In the genomic region with DNA sequence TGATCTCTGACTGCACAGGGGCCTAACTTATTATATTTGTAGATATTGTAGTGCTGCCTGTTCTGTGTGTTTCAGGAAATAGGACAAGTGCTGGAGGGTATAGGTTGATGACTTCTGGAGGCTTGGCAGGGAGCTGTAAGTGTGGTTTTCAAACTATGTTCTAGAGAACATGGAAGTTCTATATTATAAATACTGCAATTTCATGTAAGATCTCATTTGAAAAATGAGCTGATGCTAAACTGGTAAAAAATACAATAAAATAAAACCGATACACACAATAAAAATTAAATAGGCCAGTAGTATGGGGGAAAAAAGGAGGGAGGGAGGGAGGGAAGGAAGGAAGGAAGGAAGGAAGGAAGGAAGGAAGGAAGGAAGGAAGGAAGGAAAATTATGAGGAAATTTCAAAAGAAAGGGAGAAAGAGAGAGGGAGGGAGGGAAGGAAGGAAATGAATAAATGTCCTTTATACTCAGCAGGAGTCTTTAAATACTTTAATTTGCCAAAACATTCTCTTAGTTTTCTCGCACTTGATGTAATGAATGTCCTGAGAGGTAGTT, we compare ENCODE assay signal across 21 cellular contexts.
"Had no signal": no experiment of that assay in that cellular context is flagged by ENCODE, and none has a peak within 500 bp of the region (broad histone marks: within the 10 kb centered on the region; RNA-seq: fewer than 3 reads in every experiment).

No MANE protein-coding gene starts in this region.

- H3K27ac ChIP-seq: SJSA1 had no signal

- H3K27me3 ChIP-seq: MG63, SJSA1 had no signal

- DNase-seq: Karpas-422, KG1, MG63, NCI-H1092, NCI-H1105 treated with DMSO at 0.1 percent for 48 hours, NCI-H1417 treated with DMSO at 0.1 percent for 48 hours, NCI-H146, NCI-H1694 treated with DMSO at 0.1 percent for 48 hours, NCI-H1930, NCI-H2081, NCI-H2107, NCI-H2227 treated with DMSO at 0.1 percent for 48 hours, NCI-H510A, NCI-H524 treated with DMSO at 0.1 percent for 48 hours, NCI-H69, NCI-H774, Right ventricle myocardium superior, RPMI8226, SIG-M5, SK-N-SH had no signal

- H3K36me3 ChIP-seq: MG63, SJSA1 had no signal

- H3K9ac ChIP-seq: SK-N-SH had no signal

- H3K4me2 ChIP-seq: SK-N-SH had no signal

- H3K4me3 ChIP-seq: MG63, SJSA1 had no signal

- H3K9me3 ChIP-seq: MG63, SJSA1, SK-N-SH had no signal
